ENCODE assay signal across 8 cellular contexts in the genomic region with DNA sequence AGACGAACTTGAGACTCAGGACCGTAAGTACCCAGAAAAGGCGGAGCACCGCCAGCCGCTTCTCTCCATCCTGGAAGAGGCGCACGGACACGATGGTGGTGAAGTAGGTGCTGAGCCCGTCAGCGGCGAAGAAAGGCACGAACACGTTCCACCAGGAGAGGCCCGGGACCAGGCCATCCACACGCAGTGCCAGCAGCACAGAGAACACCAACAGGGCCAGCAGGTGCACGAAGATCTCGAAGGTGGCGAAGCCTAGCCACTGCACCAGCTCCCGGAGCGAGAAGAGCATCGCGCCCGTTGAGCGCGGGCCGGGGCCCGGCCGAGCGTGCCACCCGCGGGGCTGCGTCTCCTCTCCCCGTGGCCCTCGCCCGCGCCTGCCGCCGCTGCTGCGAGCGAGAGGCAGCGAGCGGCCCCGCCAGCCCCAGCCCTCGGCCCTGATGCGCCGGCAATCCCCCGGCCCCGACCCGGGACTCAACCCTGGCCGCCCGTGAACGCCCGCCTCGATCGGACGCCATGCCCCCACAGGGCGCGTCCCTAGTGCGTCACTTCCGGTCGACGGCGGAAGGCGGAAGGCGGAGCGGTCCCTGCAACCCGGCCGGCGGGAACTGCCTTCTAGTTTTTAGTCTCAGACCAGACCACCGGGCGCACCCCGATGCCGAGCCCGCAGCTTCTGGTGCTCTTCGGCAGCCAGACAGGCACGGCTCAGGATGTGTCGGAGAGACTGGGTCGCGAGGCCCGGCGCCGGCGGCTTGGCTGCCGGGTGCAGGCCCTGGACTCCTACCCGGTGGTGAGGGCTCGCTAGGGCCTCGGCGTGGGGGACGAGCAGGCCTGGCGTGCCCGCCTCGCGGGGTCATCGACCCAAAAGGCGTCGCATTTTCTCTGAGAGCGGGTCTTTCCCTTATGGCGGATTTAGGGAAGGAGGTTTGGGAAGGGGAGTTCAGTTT. TPM values are rescaled to one million over a fixed set of nuclear protein-coding genes. Genes with fewer than 3 reads are reported as not detected.
A peak's percentile ranks its signal among the peaks of the same experiment; 100 is the strongest.
DNase-seq lines count a peak whose midpoint lies in the region; ATAC-seq and TF ChIP-seq lines count a peak whose summit lies in the region.

A gene (plus strand): TSS at position 575 of the 944 bp plus-strand sequence. CDS start 78 bp downstream, at position 653.
A gene with protein sequence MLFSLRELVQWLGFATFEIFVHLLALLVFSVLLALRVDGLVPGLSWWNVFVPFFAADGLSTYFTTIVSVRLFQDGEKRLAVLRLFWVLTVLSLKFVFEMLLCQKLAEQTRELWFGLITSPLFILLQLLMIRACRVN (minus strand): TSS at position 523 of the 944 bp plus-strand sequence. CDS start 234 bp downstream, at position 289.

- peaks cover 49% of the 10 kb centered on the region for H3K36me3 Mint-ChIP-seq in Calu3 (ENCODE audit: insufficient read depth, unreplicated experiment)
- peaks cover 28 to 33% of the 10 kb centered on the region in 2 donors for H3K36me3 Mint-ChIP-seq in activated naive CD4-positive, alpha-beta T cell treated with anti-CD3 and anti-CD28 coated beads, Interleukin-2, amount 50 U/mL, for 72 hours

- H4K20me1 ChIP-seq in SU-DHL-6 (ENCODE audit: low read depth, low read length) = no peaks in the 10 kb centered on the region

- peak within 1 kb of the TSS; percentile 78 for H3K4me2 ChIP-seq in SU-DHL-6 (ENCODE audit: low read depth, low read length, poor library complexity, severe bottlenecking)

- peak within 1 kb of the TSS; percentile 99 for H3K4me3 ChIP-seq in NB4 (ENCODE audit: low read depth, low read length)
- H3K4me3 ChIP-seq in SU-DHL-6 (ENCODE audit: insufficient read depth, low read length, poor library complexity, severe bottlenecking) = peak within 1 kb of the TSS; percentile 69

- peak; percentile 43 for TF ChIP-seq POLR2A in NB4 (IDR thresholded peaks at IDR 0.05; ENCODE audit: extremely low read depth, insufficient read length)

- H3K9ac ChIP-seq in SU-DHL-6 (ENCODE audit: low read length) = peak within 1 kb of the TSS; percentile 99

- H3K79me2 ChIP-seq in SU-DHL-6 (ENCODE audit: insufficient read depth, low read length) = peaks cover 31% of the 10 kb centered on the region

- peaks cover 12% of the 10 kb centered on the region for H3F3A ChIP-seq in SU-DHL-6 (ENCODE audit: insufficient read depth)

- H3K9me3 Mint-ChIP-seq in Calu3 (ENCODE audit: low read depth, unreplicated experiment) = no peaks in the 10 kb centered on the region
- no peaks in the 10 kb centered on the region for H3K9me3 Mint-ChIP-seq in activated naive CD4-positive, alpha-beta T cell treated with anti-CD3 and anti-CD28 coated beads, Interleukin-2, amount 50 U/mL, for 72 hours

- intact Hi-C loops in Calu3 (cut with micrococcal nuclease; ENCODE audit: unreplicated experiment) = no loop called here

- no peak for TF ChIP-seq CTCF in Calu3 (IDR thresholded peaks at IDR 0.05; ENCODE audit: unreplicated experiment)
- TF ChIP-seq CTCF in NB4 (IDR thresholded peaks at IDR 0.05; ENCODE audit: low read depth, low read length) = no peak
- TF ChIP-seq CTCF in SU-DHL-6 (IDR thresholded peaks at IDR 0.05; ENCODE audit: insufficient read depth, low read length, poor library complexity, severe bottlenecking) = no peak

- no peaks in the 10 kb centered on the region for H3K27me3 ChIP-seq in SU-DHL-6 (ENCODE audit: low read length)

- H3K4me3 Mint-ChIP-seq in Calu3 (ENCODE audit: low read depth, unreplicated experiment) = peak within 1 kb of the TSS; percentile 92

- H3K27ac Mint-ChIP-seq in Calu3 (ENCODE audit: unreplicated experiment) = peak within 1 kb of the TSS; percentile 84
- peak within 1 kb of the TSS; percentile 94 to 97 for H3K27ac Mint-ChIP-seq in activated naive CD4-positive, alpha-beta T cell treated with anti-CD3 and anti-CD28 coated beads, Interleukin-2, amount 50 U/mL, for 72 hours

- H3K27me3 Mint-ChIP-seq in Calu3 (ENCODE audit: unreplicated experiment) = no peaks in the 10 kb centered on the region

- H2AFZ ChIP-seq in SU-DHL-6 (ENCODE audit: low read depth, low read length, severe bottlenecking) = peak within 1 kb of the TSS; percentile 24

- no peaks in the 10 kb centered on the region for H3K36me3 ChIP-seq in SU-DHL-6 (ENCODE audit: low read length)

- BruUV-seq in Calu3 (replicated peaks; lab: Mats Ljungman, UMichigan) = TSS peak; percentile 88

- H3K27ac ChIP-seq in SU-DHL-6 (ENCODE audit: low read depth, low read length) (peak within 1 kb of the TSS; percentile 48; the same call in 1 of the 2 replicates), substantia nigra (ENCODE audit: low read depth, low read length, poor library complexity, severe bottlenecking) (peak within 1 kb of the TSS; percentile 79)

- CTCF ChIA-PET in Calu3 (lab: Charles Lee) = interaction anchor here (1.1 to 1.5 kb wide), 3 partner anchors 16 to 32 kb away, joined by 3 to 4 read pairs (median 3); a partner anchor contains a TSS

- H3K9me3 ChIP-seq in SU-DHL-6 (ENCODE audit: insufficient read depth, low read length) = no peaks in the 10 kb centered on the region

- no peaks in the 10 kb centered on the region for H3K9me2 ChIP-seq in SU-DHL-6 (replicated peaks; ENCODE audit: insufficient read depth, low read length)

- DNase-seq in Calu3 (peak; percentile 87), NB4 (ENCODE audit: low read depth) (peak; percentile 89), glomerular endothelial cell (ENCODE audit: extremely low read depth, low read depth, low spot score) (no peak), occipital lobe (lab: John Stamatoyannopoulos, UW) (peak; percentile 86), substantia nigra (lab: John Stamatoyannopoulos, UW) (peak in 48 of 49 donors; percentile 48 to 98 (median 88))
- DNase-seq in activated naive CD4-positive, alpha-beta T cell treated with anti-CD3 and anti-CD28 coated beads, Interleukin-2, amount 50 U/mL, for 72 hours (ENCODE audit: low spot score in 2 of 2) = peak; percentile 92 to 95

- ATAC-seq in GM21825 (IDR thresholded peaks at IDR 0.05; ENCODE audit: unreplicated experiment) = peak; percentile 38
- ATAC-seq in activated naive CD4-positive, alpha-beta T cell treated with anti-CD3 and anti-CD28 coated beads, Interleukin-2, amount 50 U/mL, for 72 hours = peak; percentile 64 to 68

- H3K4me1 Mint-ChIP-seq in Calu3 (ENCODE audit: low read depth, unreplicated experiment) = peaks cover 17% of the 10 kb centered on the region

RNA-seq across cellular contexts. Expression of the first gene that starts in this region (rescaled TPM):
- total RNA-seq in Calu3 (2022) = 26.4 and 27.7 TPM in 2 replicates
- 10 to 100 TPM; 31.7 to 48.5 TPM for total RNA-seq in activated naive CD4-positive, alpha-beta T cell treated with anti-CD3 and anti-CD28 coated beads, Interleukin-2, amount 50 U/mL, for 72 hours
- 10.3 and 12.8 TPM in 2 replicates for total RNA-seq in glomerular endothelial cell
- total RNA-seq in occipital lobe = 2.8 TPM

RNA-seq across cellular contexts. Expression of the second gene that starts in this region (rescaled TPM):
- 25.4 and 28.8 TPM in 2 replicates for total RNA-seq in Calu3 (2022)
- total RNA-seq in activated naive CD4-positive, alpha-beta T cell treated with anti-CD3 and anti-CD28 coated beads, Interleukin-2, amount 50 U/mL, for 72 hours = 10 to 100 TPM; 15.3 to 27.1 TPM
- total RNA-seq in glomerular endothelial cell = 24.3 and 32.1 TPM in 2 replicates
- 42.9 TPM for total RNA-seq in occipital lobe
